In genomic region chr7:24907311-24907886, GRCh38 we compare ENCODE assay signal across 8 cellular contexts.
DNase-seq lines count a peak whose midpoint lies in the region; ATAC-seq and TF ChIP-seq lines count a peak whose summit lies in the region.

No MANE protein-coding gene starts in this region.

- H3K36me3 ChIP-seq in Panc1 (ENCODE audit: control insufficient read depth, insufficient read depth, low read length) (no peaks in the 10 kb centered on the region), fibroblast of lung (ENCODE audit: control insufficient read depth, insufficient read depth, low read length) (no peaks in the 10 kb centered on the region)

- POLR2A ChIA-PET in Panc1 (lab: Charles Lee) = no interaction called here

- H3K27me3 ChIP-seq in Panc1 (ENCODE audit: control insufficient read depth, insufficient read depth, low read length) (no peaks in the 10 kb centered on the region), fibroblast of lung (ENCODE audit: control insufficient read depth, insufficient read depth, low read length) (no peaks in the 10 kb centered on the region)

- peaks cover 8% of the 10 kb centered on the region; the same call in 1 of the 2 replicates for H3K4me1 ChIP-seq in Panc1 (ENCODE audit: control insufficient read depth, insufficient read depth, low read length)
- H3K4me1 ChIP-seq in fibroblast of lung (ENCODE audit: control insufficient read depth, extremely low read depth, insufficient read depth, low read length) = peaks cover 2% of the 10 kb centered on the region

- H2AFZ ChIP-seq in fibroblast of lung (ENCODE audit: low read length) = no peak overlapping the region

- H3K9ac ChIP-seq in fibroblast of lung (ENCODE audit: insufficient read depth, low read length) = no peak overlapping the region

- H3K27ac ChIP-seq in Panc1 (ENCODE audit: low read length) = no peak overlapping the region
- H3K27ac ChIP-seq in fibroblast of lung (ENCODE audit: insufficient read depth, low read length) = no peak overlapping the region
- H3K27ac ChIP-seq in coronary artery = no peak overlapping the region

- no peak overlapping the region for H3K4me2 ChIP-seq in fibroblast of lung (ENCODE audit: extremely low read depth, insufficient read depth, low read length)

- H3K79me2 ChIP-seq in fibroblast of lung (ENCODE audit: control insufficient read depth, insufficient read depth, low read length) = peaks cover 37% of the 10 kb centered on the region

- TF ChIP-seq CTCF in Panc1 (IDR thresholded peaks at IDR 0.05) (no peak), fibroblast of lung (conservative IDR thresholded peaks at IDR 0.05 in 1 of 2, IDR thresholded peaks at IDR 0.05 in 1 of 2; ENCODE audit: low read depth in 1 of 2, low read length in 2 of 2) (no peak), coronary artery (IDR thresholded peaks at IDR 0.05) (no peak)

- CTCF ChIA-PET in Panc1 (lab: Charles Lee) = no interaction called here

- in situ Hi-C loops in Panc1 (cut with HindIII; ENCODE audit: low pct_unique_long_range_greater_than_20kb, low sequenced_read_pairs) = no loop called here

- BruUV-seq in Panc1 (replicated peaks; lab: Mats Ljungman, UMichigan) = no TSS peak

- ATAC-seq in GM18517 (IDR thresholded peaks at IDR 0.05; ENCODE audit: unreplicated experiment) (peak; percentile 68), HG02588 (IDR thresholded peaks at IDR 0.05; ENCODE audit: unreplicated experiment) (peak; percentile 51), Panc1 (peak; percentile 83)

- no peaks in the 10 kb centered on the region for H4K20me1 ChIP-seq in fibroblast of lung (ENCODE audit: control insufficient read depth, extremely low read depth, insufficient read depth, low read length)

- intact Hi-C loops in Panc1 (cut with micrococcal nuclease; ENCODE audit: unreplicated experiment) = no loop called here

- DNase-seq in Panc1 (ENCODE audit: low read depth, low spot score) = peak; percentile 63
- DNase-seq in fibroblast of lung (ENCODE audit: low read depth in 2 of 2) = peak; percentile 40 to 86
- no peak for DNase-seq in NCI-H146 treated with DMSO at 0.1 percent for 48 hours (lab: John Stamatoyannopoulos, UW; ENCODE audit: unreplicated experiment)
- DNase-seq in effector CD8-positive, alpha-beta T cell (lab: John Stamatoyannopoulos, UW) = no peak
- DNase-seq in coronary artery (ENCODE audit: low spot score) = no peak
- DNase-seq in COLO668 (lab: John Stamatoyannopoulos, UW; ENCODE audit: unreplicated experiment) = no peak

- no peaks in the 10 kb centered on the region for H3K9me3 ChIP-seq in Panc1 (ENCODE audit: control insufficient read depth, insufficient read depth, low read depth, low read length)
- no peaks in the 10 kb centered on the region for H3K9me3 ChIP-seq in fibroblast of lung (ENCODE audit: control insufficient read depth, insufficient read depth, low read depth, low read length)

- H3K4me3 ChIP-seq in Panc1 (ENCODE audit: low read depth in 2 of 2, low read length in 2 of 2) = peak overlapping the region in 1 of 2 experiments; percentile 3; a peak in 1 of 4 replicates
- H3K4me3 ChIP-seq in fibroblast of lung (replicated peaks in 1 of 4; ENCODE audit: control extremely low read depth in 1 of 4, insufficient read depth in 1 of 4, low read depth in 3 of 4, low read length in 4 of 4) = no peak overlapping the region
- H3K4me3 ChIP-seq in coronary artery = no peak overlapping the region

Comparison
In these comparisons a context has a peak if more than half of its experiments do, and no peak if none do; other contexts are left out.
1. DNase-seq: peak in Panc1 (single experiment) and fibroblast of lung (2 of 2); none in NCI-H146 treated with DMSO at 0.1 percent for 48 hours (single experiment), effector CD8-positive, alpha-beta T cell (single experiment), coronary artery (single experiment) and COLO668 (single experiment).
2. Peak in every context shown above with its lines, with median percentiles within 50 percentile points of each other: ATAC-seq.